Comparison of ENCODE assay signal across 13 cellular contexts in the genomic region with DNA sequence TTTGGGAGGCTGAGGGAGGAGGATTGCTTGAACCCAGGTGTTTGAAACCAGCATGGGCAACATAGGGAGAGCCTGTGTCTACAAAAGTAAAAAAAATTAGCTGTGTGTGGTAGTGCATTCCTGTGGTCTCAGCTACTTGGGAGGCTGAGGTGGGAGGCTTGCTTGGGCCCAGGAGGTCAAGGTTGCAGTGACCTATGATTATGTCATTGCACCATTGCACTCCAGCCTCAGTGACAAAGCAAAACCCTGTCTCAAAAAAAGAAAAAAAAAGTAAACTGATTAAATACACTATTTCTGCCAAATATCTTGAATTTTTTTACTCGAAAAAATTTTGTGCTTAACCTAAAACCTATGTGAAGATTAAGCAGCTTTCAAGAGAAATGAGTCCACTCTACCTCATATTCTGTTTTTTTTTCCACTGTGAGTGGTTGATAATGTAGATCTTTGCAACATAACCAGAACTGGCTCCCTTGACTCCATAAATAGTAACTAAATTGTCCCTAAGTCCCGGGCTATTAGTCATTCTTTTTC. TPM values are rescaled to one million over a fixed set of nuclear protein-coding genes. Genes with fewer than 3 reads are reported as not detected.
A peak's percentile ranks its signal among the peaks of the same experiment; 100 is the strongest.
DNase-seq lines count a peak whose midpoint lies in the region; ATAC-seq lines count a peak whose summit lies in the region.
"Had no signal": no experiment of that assay in that cellular context is flagged by ENCODE, and none has a peak within 500 bp of the region (broad histone marks: within the 10 kb centered on the region; RNA-seq: fewer than 3 reads in every experiment).

No MANE protein-coding gene starts in this region.

- POLR2A ChIA-PET in naive thymus-derived CD8-positive, alpha-beta T cell (lab: Charles Lee), result no interaction called here

- peaks cover 0 to 1% (median 0%) of the 10 kb centered on the region in 5 donors for H3K27me3 Mint-ChIP-seq in naive thymus-derived CD8-positive, alpha-beta T cell
- H3K27me3 Mint-ChIP-seq: effector memory CD8-positive, alpha-beta T cell; stimulated activated memory B cell treated with anti-CD40 and anti-IgM and Interleukin-4, amounts not matched to agents 10 μg/mL and 1 μg/mL and 100 μg/mL, for 72 hours had no signal

- H3K4me3 Mint-ChIP-seq in naive thymus-derived CD8-positive, alpha-beta T cell, result no peak overlapping the region
- H3K4me3 Mint-ChIP-seq: effector memory CD8-positive, alpha-beta T cell; stimulated activated memory B cell treated with anti-CD40 and anti-IgM and Interleukin-4, amounts not matched to agents 10 μg/mL and 1 μg/mL and 100 μg/mL, for 72 hours had no signal

- H3K9me3 Mint-ChIP-seq in naive thymus-derived CD8-positive, alpha-beta T cell, result no peaks in the 10 kb centered on the region
- H3K9me3 Mint-ChIP-seq: effector memory CD8-positive, alpha-beta T cell; stimulated activated memory B cell treated with anti-CD40 and anti-IgM and Interleukin-4, amounts not matched to agents 10 μg/mL and 1 μg/mL and 100 μg/mL, for 72 hours had no signal

- H3K36me3 Mint-ChIP-seq in naive thymus-derived CD8-positive, alpha-beta T cell, result no peaks in the 10 kb centered on the region
- H3K36me3 Mint-ChIP-seq: stimulated activated memory B cell treated with anti-CD40 and anti-IgM and Interleukin-4, amounts not matched to agents 10 μg/mL and 1 μg/mL and 100 μg/mL, for 72 hours had no signal

- DNase-seq in AG08395 (ENCODE audit: low spot score) (peak; percentile 13), HS-27A (ENCODE audit: low read depth) (peak; percentile 56), amniotic epithelial cell (ENCODE audit: low read depth) (peak; percentile 75), kidney glomerular epithelial cell (lab: John Stamatoyannopoulos, UW) (peak; percentile 77), NCI-H526 (lab: John Stamatoyannopoulos, UW) (no peak), amygdala (lab: John Stamatoyannopoulos, UW) (no peak)
- no peak for DNase-seq in naive thymus-derived CD8-positive, alpha-beta T cell
- DNase-seq in NK-92 treated with Interleukin-12 subunit alpha and Interleukin-12 subunit beta, amount 100 ng/mL, for 24 hours (lab: John Stamatoyannopoulos, UW), result no peak
- DNase-seq: activated CD4-positive, alpha-beta T cell treated with anti-CD3 and anti-CD28 coated beads for 1 hour; effector memory CD8-positive, alpha-beta T cell; Kasumi-1; stimulated activated CD4-positive, alpha-beta T cell treated with anti-CD3 and anti-CD28 coated beads, Interleukin-4, amount 100 ng/mL, for 1 hour had no signal

- H3K4me1 Mint-ChIP-seq in naive thymus-derived CD8-positive, alpha-beta T cell, result no peaks in the 10 kb centered on the region

- H3K27ac Mint-ChIP-seq in naive thymus-derived CD8-positive, alpha-beta T cell, result no peak overlapping the region
- H3K27ac Mint-ChIP-seq: effector memory CD8-positive, alpha-beta T cell; stimulated activated memory B cell treated with anti-CD40 and anti-IgM and Interleukin-4, amounts not matched to agents 10 μg/mL and 1 μg/mL and 100 μg/mL, for 72 hours had no signal

- no peak for ATAC-seq in naive thymus-derived CD8-positive, alpha-beta T cell
- ATAC-seq: effector memory CD8-positive, alpha-beta T cell had no signal

RNA-seq across cellular contexts. Expression of gene ZNF281, which starts 19.4 kb away (rescaled TPM):
- 10 to 100 TPM; 24.7 to 25.9 TPM for total RNA-seq in naive thymus-derived CD8-positive, alpha-beta T cell
- polyA plus RNA-seq in naive thymus-derived CD8-positive, alpha-beta T cell, result 10 to 100 TPM; 27.7 to 38.4 (median 28.5) TPM

Comparison
In these comparisons a context has a peak if more than half of its experiments do, and no peak if none do; other contexts are left out.
1. DNase-seq: peak in AG08395 (single experiment), HS-27A (single experiment), amniotic epithelial cell (single experiment) and kidney glomerular epithelial cell (single experiment); none in NCI-H526 (0 of 2), naive thymus-derived CD8-positive, alpha-beta T cell (0 of 10), NK-92 treated with Interleukin-12 subunit alpha and Interleukin-12 subunit beta, amount 100 ng/mL, for 24 hours (single experiment) and amygdala (0 of 56).